11 cellular contexts compared by ENCODE assay signal in the genomic region with DNA sequence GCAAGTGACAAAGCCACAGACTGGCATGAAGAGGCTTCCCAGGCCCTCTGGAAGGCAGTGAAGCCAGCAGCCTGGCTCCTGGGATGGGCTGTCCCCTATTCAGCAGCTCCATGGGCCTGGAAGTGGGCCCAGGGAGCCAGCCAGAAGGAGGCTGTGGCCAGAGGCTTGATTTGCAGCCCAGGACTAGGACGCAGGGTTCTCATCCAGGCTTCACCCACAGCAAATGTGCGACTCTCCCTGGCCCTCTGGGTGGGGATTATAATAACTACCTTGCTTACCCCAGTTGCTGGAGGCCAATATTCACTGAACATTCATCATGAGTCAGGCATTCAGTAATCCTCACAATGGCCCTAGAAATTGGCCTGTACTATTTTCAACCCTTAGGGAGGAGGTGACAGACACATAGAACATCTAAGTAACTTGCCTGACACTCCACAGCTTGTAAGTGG. TPM values are rescaled to one million over a fixed set of nuclear protein-coding genes. Genes with fewer than 3 reads are reported as not detected.
DNase-seq lines count a peak whose midpoint lies in the region; FAIRE-seq and TF ChIP-seq lines count a peak whose summit lies in the region.
"Had no signal": no experiment of that assay in that cellular context is flagged by ENCODE, and none has a peak within 500 bp of the region (broad histone marks: within the 10 kb centered on the region; RNA-seq: fewer than 3 reads in every experiment).

No MANE protein-coding gene starts in this region.

- H3K4me3 ChIP-seq in ACC112 (ENCODE audit: low read depth, low read length): peak overlapping the region; percentile 9; the same call in 1 of the 2 replicates
- no peak overlapping the region for H3K4me3 ChIP-seq in HAP-1
- H3K4me3 ChIP-seq: left lung had no signal

- H3K9me3 Mint-ChIP-seq in activated T-helper 1 cell treated with anti-CD3 and anti-CD28 coated beads, Interleukin-12 subunit alpha, Interleukin-12 subunit beta, Interleukin-2, Interleukin-4 antibody, amounts not matched to agents 30 ng/mL and 10 ng/mL and 1 ng/mL, durations not matched to agents 14 hours and 24 hours and 36 hours: no peaks in the 10 kb centered on the region
- H3K9me3 Mint-ChIP-seq in nephron progenitor cell: no peaks in the 10 kb centered on the region
- H3K9me3 Mint-ChIP-seq: brain had no signal

- H3K27me3 Mint-ChIP-seq in activated T-helper 1 cell treated with anti-CD3 and anti-CD28 coated beads, Interleukin-12 subunit alpha, Interleukin-12 subunit beta, Interleukin-2, Interleukin-4 antibody, amounts not matched to agents 30 ng/mL and 10 ng/mL and 1 ng/mL, durations not matched to agents 14 hours and 24 hours and 36 hours (ENCODE audit: insufficient read depth): no peaks in the 10 kb centered on the region
- no peaks in the 10 kb centered on the region for H3K27me3 Mint-ChIP-seq in nephron progenitor cell (ENCODE audit: low read depth, poor library complexity)
- H3K27me3 Mint-ChIP-seq: brain had no signal

- no peak for TF ChIP-seq POLR2A in GM12892 (IDR thresholded peaks at IDR 0.05; ENCODE audit: low read depth, low read length)

- H3K4me1 Mint-ChIP-seq in activated T-helper 1 cell treated with anti-CD3 and anti-CD28 coated beads, Interleukin-12 subunit alpha, Interleukin-12 subunit beta, Interleukin-2, Interleukin-4 antibody, amounts not matched to agents 30 ng/mL and 10 ng/mL and 1 ng/mL, durations not matched to agents 14 hours and 24 hours and 36 hours (ENCODE audit: low read depth): peaks cover 23% of the 10 kb centered on the region
- H3K4me1 Mint-ChIP-seq in nephron progenitor cell: peaks cover 40% of the 10 kb centered on the region

- 0 out of 2 replicates have a peak, but pooled peaks cover 8% of the 10 kb centered on the region for H3K36me3 ChIP-seq in ACC112 (ENCODE audit: insufficient read depth, low read length)
- no peaks in the 10 kb centered on the region for H3K36me3 ChIP-seq in HAP-1 (replicated peaks)
- H3K36me3 ChIP-seq: left lung had no signal

- 0 out of 2 replicates have a peak, but pooled peaks cover 2% of the 10 kb centered on the region for H3K9me3 ChIP-seq in HAP-1
- H3K9me3 ChIP-seq: left lung had no signal

- in situ Hi-C loops in HAP-1 (cut with MboI; ENCODE audit: low sequenced_read_pairs): loop anchor here (10.0 kb wide), 1 partner anchor 59 kb away; no protein-coding TSS in a partner anchor

- TF ChIP-seq CTCF in nephron progenitor cell (IDR thresholded peaks at IDR 0.05): no peak

- intact Hi-C loops in activated T-helper 1 cell treated with anti-CD3 and anti-CD28 coated beads, Interleukin-12 subunit alpha, Interleukin-12 subunit beta, Interleukin-2, Interleukin-4 antibody, amounts not matched to agents 30 ng/mL and 10 ng/mL and 1 ng/mL, durations not matched to agents 14 hours and 24 hours and 36 hours (cut with micrococcal nuclease): loop anchor here (1.0 kb wide), 3 partner anchors 16 to 44 kb away; no protein-coding TSS in a partner anchor

- H3K27me3 ChIP-seq in ACC112 (ENCODE audit: insufficient read depth, low read length) (no peaks in the 10 kb centered on the region), HAP-1 (ENCODE audit: low read depth) (no peaks in the 10 kb centered on the region)
- H3K27me3 ChIP-seq: left lung had no signal

- peaks cover 6% of the 10 kb centered on the region for H3K36me3 Mint-ChIP-seq in activated T-helper 1 cell treated with anti-CD3 and anti-CD28 coated beads, Interleukin-12 subunit alpha, Interleukin-12 subunit beta, Interleukin-2, Interleukin-4 antibody, amounts not matched to agents 30 ng/mL and 10 ng/mL and 1 ng/mL, durations not matched to agents 14 hours and 24 hours and 36 hours (ENCODE audit: low read depth)
- no peaks in the 10 kb centered on the region for H3K36me3 Mint-ChIP-seq in nephron progenitor cell (ENCODE audit: low read depth)
- H3K36me3 Mint-ChIP-seq: brain had no signal

- no peaks in the 10 kb centered on the region for H3K79me2 ChIP-seq in ACC112 (ENCODE audit: control insufficient read depth, insufficient read depth, low read length, unreplicated experiment)

- H3K27ac Mint-ChIP-seq in activated T-helper 1 cell treated with anti-CD3 and anti-CD28 coated beads, Interleukin-12 subunit alpha, Interleukin-12 subunit beta, Interleukin-2, Interleukin-4 antibody, amounts not matched to agents 30 ng/mL and 10 ng/mL and 1 ng/mL, durations not matched to agents 14 hours and 24 hours and 36 hours: peak overlapping the region; percentile 90
- no peak overlapping the region for H3K27ac Mint-ChIP-seq in nephron progenitor cell

- no peak overlapping the region for H3K4me3 Mint-ChIP-seq in activated T-helper 1 cell treated with anti-CD3 and anti-CD28 coated beads, Interleukin-12 subunit alpha, Interleukin-12 subunit beta, Interleukin-2, Interleukin-4 antibody, amounts not matched to agents 30 ng/mL and 10 ng/mL and 1 ng/mL, durations not matched to agents 14 hours and 24 hours and 36 hours
- H3K4me3 Mint-ChIP-seq in nephron progenitor cell: no peak overlapping the region
- H3K4me3 Mint-ChIP-seq: brain had no signal

- FAIRE-seq in GM12892 (lab: Jason Lieb, UNC): peak; percentile 17

- DNase-seq in GM12892 (ENCODE audit: insufficient read length) (no peak), islet precursor cell (peak; percentile 63), HAP-1 (ENCODE audit: low spot score in 2 of 2) (no peak), nephron progenitor cell (no peak), NCI-H1694 treated with DMSO at 0.1 percent for 48 hours (lab: John Stamatoyannopoulos, UW) (no peak), SIG-M5 treated with dmso at 0.1 percent for 504 hours (lab: John Stamatoyannopoulos, UW; ENCODE audit: unreplicated experiment) (no peak)
- DNase-seq in activated T-helper 1 cell treated with anti-CD3 and anti-CD28 coated beads, Interleukin-12 subunit alpha, Interleukin-12 subunit beta, Interleukin-2, Interleukin-4 antibody, amounts not matched to agents 30 ng/mL and 10 ng/mL and 1 ng/mL, durations not matched to agents 14 hours and 24 hours and 36 hours (ENCODE audit: low spot score): no peak
- DNase-seq: stimulated activated CD4-positive, alpha-beta T cell treated with anti-CD3 and anti-CD28 coated beads, Interleukin-4, amount 100 ng/mL, for 24 hours had no signal

- no peak overlapping the region for H2AFZ ChIP-seq in ACC112 (ENCODE audit: low read length, unreplicated experiment)

- H3K27ac ChIP-seq in ACC112 (ENCODE audit: low read depth, low read length): peak overlapping the region; percentile 86
- H3K27ac ChIP-seq: left lung had no signal

- H3K4me1 ChIP-seq in ACC112 (ENCODE audit: control insufficient read depth, insufficient read depth, low read length, unreplicated experiment) (peaks cover 41% of the 10 kb centered on the region), HAP-1 (peaks cover 7% of the 10 kb centered on the region)

RNA-seq across cellular contexts. Expression of gene SRP14, which starts 24.6 kb away (rescaled TPM):
- polyA plus RNA-seq in GM12892 (2012; ENCODE audit: missing spikeins): 488 TPM
- total RNA-seq in activated T-helper 1 cell treated with anti-CD3 and anti-CD28 coated beads, Interleukin-12 subunit alpha, Interleukin-12 subunit beta, Interleukin-2, Interleukin-4 antibody, amounts not matched to agents 30 ng/mL and 10 ng/mL and 1 ng/mL, durations not matched to agents 14 hours and 24 hours and 36 hours: 144 and 147 TPM in 2 replicates

RNA-seq across cellular contexts. Expression of gene BMF, which starts 45.1 kb away (rescaled TPM):
- polyA plus RNA-seq in GM12892 (2012; ENCODE audit: missing spikeins): 22.2 TPM
- 10.1 and 16.5 TPM in 2 replicates for total RNA-seq in activated T-helper 1 cell treated with anti-CD3 and anti-CD28 coated beads, Interleukin-12 subunit alpha, Interleukin-12 subunit beta, Interleukin-2, Interleukin-4 antibody, amounts not matched to agents 30 ng/mL and 10 ng/mL and 1 ng/mL, durations not matched to agents 14 hours and 24 hours and 36 hours
